In genomic region chr11:43680521-43681505, GRCh38 we compare ENCODE assay signal across 1 cellular context.
A peak's percentile ranks its signal among the peaks of the same experiment; 100 is the strongest.
TF ChIP-seq lines count a peak whose summit lies in the region.

Gene HSD17B12, plus strand, starts transcription at chr11:43680738. Its CDS starts 90 bp downstream, at chr11:43680828.

TF ChIP-seq in HEK293, 187 proteins besides CTCF, POLR2A, EP300 and RAD21 (continued from another document and continues in another):
- no peak for TF ChIP-seq HIC1 (tag by site-specific recombination; IDR thresholded peaks at IDR 0.05)
- TF ChIP-seq ZNF2 (tag by site-specific recombination; IDR thresholded peaks at IDR 0.05) = no peak; the same call in 1 of the 2 replicates
- TF ChIP-seq KLF1 (tag by site-specific recombination; IDR thresholded peaks at IDR 0.05) = no peak
- no peak for TF ChIP-seq ZNF791 (tag by site-specific recombination; IDR thresholded peaks at IDR 0.05)
- TF ChIP-seq ZBTB17 (tag by site-specific recombination; IDR thresholded peaks at IDR 0.05) = peak; percentile 91
- no peak for TF ChIP-seq ZNF664 (tag by site-specific recombination; IDR thresholded peaks at IDR 0.05)
- peak; percentile 35; the same call in 1 of the 2 replicates for TF ChIP-seq ZNF341 (tag by site-specific recombination; IDR thresholded peaks at IDR 0.05; ENCODE audit: low read depth)
- no peak for TF ChIP-seq ZNF580 (tag by site-specific recombination; IDR thresholded peaks at IDR 0.05)
- no peak for TF ChIP-seq ZNF280C (tag by site-specific recombination; IDR thresholded peaks at IDR 0.05)
- TF ChIP-seq ZNF549 (tag by site-specific recombination; IDR thresholded peaks at IDR 0.05) = no peak
- no peak for TF ChIP-seq PRDM10 (tag by site-specific recombination; IDR thresholded peaks at IDR 0.05)
- no peak for TF ChIP-seq ZNF423 (tag by site-specific recombination; IDR thresholded peaks at IDR 0.05)
- no peak for TF ChIP-seq ZBTB7A (tag by site-specific recombination; IDR thresholded peaks at IDR 0.05; ENCODE audit: low read depth)
- no peak for TF ChIP-seq ZNF621 (tag by site-specific recombination; IDR thresholded peaks at IDR 0.05)
- TF ChIP-seq ZNF24 (tag by site-specific recombination; IDR thresholded peaks at IDR 0.05) = peak; percentile 74; the same call in 1 of the 2 replicates
- TF ChIP-seq ZNF223 (tag by site-specific recombination; IDR thresholded peaks at IDR 0.05) = no peak
- TF ChIP-seq KLF7 (tag by site-specific recombination; IDR thresholded peaks at IDR 0.05; ENCODE audit: borderline replicate concordance) = no peak
- no peak for TF ChIP-seq ZNF785 (tag by site-specific recombination; IDR thresholded peaks at IDR 0.05)
- no peak for TF ChIP-seq ZNF311 (tag by site-specific recombination; IDR thresholded peaks at IDR 0.05; ENCODE audit: borderline replicate concordance)
- TF ChIP-seq REPIN1 (tag by site-specific recombination; IDR thresholded peaks at IDR 0.05; ENCODE audit: low read depth) = no peak
- TF ChIP-seq OVOL3 (tag by site-specific recombination; IDR thresholded peaks at IDR 0.05) = no peak
- no peak for TF ChIP-seq ZNF830 (tag by site-specific recombination; IDR thresholded peaks at IDR 0.05; ENCODE audit: low read depth)
- TF ChIP-seq ZNF768 (tag by site-specific recombination; IDR thresholded peaks at IDR 0.05) = no peak
- TF ChIP-seq ZNF112 (tag by site-specific recombination; IDR thresholded peaks at IDR 0.05) = no peak
- no peak for TF ChIP-seq ZNF202 (tag by site-specific recombination; IDR thresholded peaks at IDR 0.05; ENCODE audit: borderline replicate concordance)
- TF ChIP-seq ZSCAN23 (tag by site-specific recombination; IDR thresholded peaks at IDR 0.05) = no peak
- TF ChIP-seq ZNF394 (tag by site-specific recombination; IDR thresholded peaks at IDR 0.05; ENCODE audit: borderline replicate concordance) = no peak; the same call in 1 of the 2 replicates
- TF ChIP-seq ZNF555 (tag by site-specific recombination; conservative IDR thresholded peaks at IDR 0.05) = no peak
- TF ChIP-seq ZNF138 (tag by site-specific recombination; IDR thresholded peaks at IDR 0.05; ENCODE audit: borderline replicate concordance) = no peak
- peak; percentile 99 for TF ChIP-seq ZBTB10 (tag by site-specific recombination; IDR thresholded peaks at IDR 0.05)
- no peak for TF ChIP-seq ZNF488 (tag by site-specific recombination; IDR thresholded peaks at IDR 0.05)
- TF ChIP-seq ZNF155 (tag by site-specific recombination; IDR thresholded peaks at IDR 0.05) = no peak
- TF ChIP-seq ZBTB8A (tag by site-specific recombination; IDR thresholded peaks at IDR 0.05) = 0 out of 2 replicates have a peak, but pooled peaks have one; percentile 23
- TF ChIP-seq ZNF146 (tag by site-specific recombination; IDR thresholded peaks at IDR 0.05) = no peak
- TF ChIP-seq ZNF623 (tag by site-specific recombination; IDR thresholded peaks at IDR 0.05) = no peak
- TF ChIP-seq ZNF707 (tag by site-specific recombination; IDR thresholded peaks at IDR 0.05) = no peak
- TF ChIP-seq REST (tag by site-specific recombination; IDR thresholded peaks at IDR 0.05) = peak; percentile 65; the same call in 1 of the 2 replicates
- no peak for TF ChIP-seq ZNF692 (tag by site-specific recombination; IDR thresholded peaks at IDR 0.05)
- TF ChIP-seq ZNF843 (tag by site-specific recombination; IDR thresholded peaks at IDR 0.05) = no peak
- no peak for TF ChIP-seq AEBP2 (tag by site-specific recombination; IDR thresholded peaks at IDR 0.05; ENCODE audit: borderline replicate concordance)
- TF ChIP-seq HOXA7 (CRISPR knock-in tag; IDR thresholded peaks at IDR 0.05; ENCODE audit: borderline replicate concordance) = no peak
- peak; percentile 35; the same call in 1 of the 2 replicates for TF ChIP-seq ZFHX2 (tag by site-specific recombination; conservative IDR thresholded peaks at IDR 0.05)
- TF ChIP-seq ZNF837 (tag by site-specific recombination; IDR thresholded peaks at IDR 0.05) = no peak
